8 cellular contexts compared by ENCODE assay signal in genomic region chr20:18138266-18138582, GRCh38. TPM values are rescaled to one million over a fixed set of nuclear protein-coding genes. Genes with fewer than 3 reads are reported as not detected.
DNase-seq lines count a peak whose midpoint lies in the region; ATAC-seq and TF ChIP-seq lines count a peak whose summit lies in the region.

No MANE protein-coding gene starts in this region.

- H3K27me3 ChIP-seq in body of pancreas (no peaks in the 10 kb centered on the region), mesenchymal stem cell (ENCODE audit: control insufficient read depth in 1 of 2, insufficient read depth in 1 of 2, low read length in 2 of 2) (no peaks in the 10 kb centered on the region)

- H4K8ac ChIP-seq in mesenchymal stem cell (ENCODE audit: low read length), result peak overlapping the region; percentile 86

- TF ChIP-seq POLR2A in body of pancreas (IDR thresholded peaks at IDR 0.05), result no peak

- H2BK120ac ChIP-seq in mesenchymal stem cell (ENCODE audit: low read depth, low read length), result peak overlapping the region; percentile 77

- H3K14ac ChIP-seq in mesenchymal stem cell (ENCODE audit: low read length in 2 of 2), result peak overlapping the region in 1 of 2 experiments; percentile 76

- peak overlapping the region; percentile 84 for H3K4me2 ChIP-seq in mesenchymal stem cell (ENCODE audit: low read length, poor library complexity, severe bottlenecking)

- no peak overlapping the region for H2BK12ac ChIP-seq in mesenchymal stem cell (ENCODE audit: low read length in 2 of 2)

- intact Hi-C loops in body of pancreas (cut with DNase I), result loop anchor here (10.0 kb wide), 1 partner anchor 83 kb away; the partner anchor contains the start of gene OVOL2

- H2AFZ ChIP-seq in mesenchymal stem cell (ENCODE audit: low read depth, low read length), result peak overlapping the region; percentile 99

- H3K27ac ChIP-seq in body of pancreas (peak overlapping the region; percentile 76 to 94 (median 85)), mesenchymal stem cell (ENCODE audit: low read length, poor library complexity, severe bottlenecking) (no peak overlapping the region)

- H3K79me1 ChIP-seq in mesenchymal stem cell (replicated peaks; ENCODE audit: low read length, poor library complexity, severe bottlenecking), result peaks cover 7% of the 10 kb centered on the region

- no peak overlapping the region for H2BK15ac ChIP-seq in mesenchymal stem cell (ENCODE audit: low read depth, poor library complexity, severe bottlenecking)

- 0% methylated on average over 2 to 15 of the region's 15 CpGs for WGBS in body of pancreas, 2 donors
- 2% methylated on average over 13 of the region's 15 CpGs for WGBS in mesenchymal stem cell

- peak overlapping the region in 1 of 2 experiments; percentile 72 for H3K23ac ChIP-seq in mesenchymal stem cell (ENCODE audit: low read length in 2 of 2)

- H3K4me3 ChIP-seq in body of pancreas (peak overlapping the region; percentile 53 to 96), mesenchymal stem cell (ENCODE audit: insufficient read depth in 1 of 2, low read depth in 1 of 2, low read length in 2 of 2) (peak overlapping the region; percentile 85 to 94)

- peak overlapping the region; percentile 79 to 93 for H3K4ac ChIP-seq in mesenchymal stem cell (ENCODE audit: low read depth in 1 of 2, low read length in 2 of 2)

- peak overlapping the region; percentile 98 for H4K91ac ChIP-seq in mesenchymal stem cell (ENCODE audit: low read length)

- H3K18ac ChIP-seq in mesenchymal stem cell (ENCODE audit: low read depth in 1 of 2, low read length in 2 of 2), result peak overlapping the region; percentile 94 to 99

- peak overlapping the region; percentile 95 for H3K9ac ChIP-seq in mesenchymal stem cell (ENCODE audit: low read length)

- no peaks in the 10 kb centered on the region for H3K9me3 ChIP-seq in body of pancreas
- no peaks in the 10 kb centered on the region for H3K9me3 ChIP-seq in mesenchymal stem cell (ENCODE audit: control insufficient read depth, low read length)

- H3K4me1 ChIP-seq in body of pancreas, result peaks cover 28% of the 10 kb centered on the region
- H3K4me1 ChIP-seq in mesenchymal stem cell (ENCODE audit: control insufficient read depth, insufficient read depth, low read depth, low read length), result peaks cover 2% of the 10 kb centered on the region

- DNase-seq in body of pancreas (no peak), mesenchymal stem cell (no peak), activated gamma-delta T cell treated with Interleukin-2 at 50 U/mL for 16 hours (no peak), ureter (ENCODE audit: low spot score) (no peak), cerebellar nuclear complex (lab: John Stamatoyannopoulos, UW) (no peak)
- no peak for DNase-seq in activated effector memory CD4-positive, alpha-beta T cell treated with anti-CD3 and anti-CD28 coated beads, Interleukin-2, amount 50 U/mL, for 16 hours

- H3K36me3 ChIP-seq in body of pancreas (replicated peaks in 1 of 2; ENCODE audit: insufficient read depth in 1 of 2, low read depth in 2 of 2) (peaks cover 0 to 3% of the 10 kb centered on the region in 2 donors), mesenchymal stem cell (ENCODE audit: control insufficient read depth in 1 of 2, insufficient read depth in 2 of 2, low read depth in 1 of 2, low read length in 2 of 2) (peaks cover 4 to 13% of the 10 kb centered on the region in 2 experiments)

- ATAC-seq in GM19328 (IDR thresholded peaks at IDR 0.05; ENCODE audit: unreplicated experiment) (peak; percentile 42), HG03558 (IDR thresholded peaks at IDR 0.05; ENCODE audit: extremely low read depth, unreplicated experiment) (peak; percentile 16), body of pancreas (peak; percentile 46)

- H2AK5ac ChIP-seq in mesenchymal stem cell (ENCODE audit: low read length, severe bottlenecking), result no peak overlapping the region

- H2BK5ac ChIP-seq in mesenchymal stem cell (ENCODE audit: low read depth, low read length, poor library complexity, severe bottlenecking), result peak overlapping the region; percentile 83

- no peak for TF ChIP-seq CTCF in body of pancreas (IDR thresholded peaks at IDR 0.05)

RNA-seq across cellular contexts. Expression of gene KAT14, which starts 0.6 kb away (rescaled TPM):
- 1 to 10 TPM; 7.9 to 8.8 TPM for total RNA-seq in body of pancreas
- 7.0 TPM for polyA plus RNA-seq in mesenchymal stem cell (2013, experiment 1 of 2)
- 6.7 TPM for polyA plus RNA-seq in mesenchymal stem cell (2013, experiment 2 of 2)
- 16.0 TPM for total RNA-seq in ureter

RNA-seq across cellular contexts. Expression of gene PET117, which starts 0.6 kb away (rescaled TPM):
- 10 to 100 TPM in 1 of 2 donors, 1 to 10 TPM in 1; 9.1 to 13.2 TPM for total RNA-seq in body of pancreas
- 12.0 TPM for polyA plus RNA-seq in mesenchymal stem cell (2013, experiment 1 of 2)
- polyA plus RNA-seq in mesenchymal stem cell (2013, experiment 2 of 2), result 13.1 TPM
- 8.7 TPM for total RNA-seq in ureter
